Comparison of ENCODE assay signal across 8 cellular contexts in the genomic region with DNA sequence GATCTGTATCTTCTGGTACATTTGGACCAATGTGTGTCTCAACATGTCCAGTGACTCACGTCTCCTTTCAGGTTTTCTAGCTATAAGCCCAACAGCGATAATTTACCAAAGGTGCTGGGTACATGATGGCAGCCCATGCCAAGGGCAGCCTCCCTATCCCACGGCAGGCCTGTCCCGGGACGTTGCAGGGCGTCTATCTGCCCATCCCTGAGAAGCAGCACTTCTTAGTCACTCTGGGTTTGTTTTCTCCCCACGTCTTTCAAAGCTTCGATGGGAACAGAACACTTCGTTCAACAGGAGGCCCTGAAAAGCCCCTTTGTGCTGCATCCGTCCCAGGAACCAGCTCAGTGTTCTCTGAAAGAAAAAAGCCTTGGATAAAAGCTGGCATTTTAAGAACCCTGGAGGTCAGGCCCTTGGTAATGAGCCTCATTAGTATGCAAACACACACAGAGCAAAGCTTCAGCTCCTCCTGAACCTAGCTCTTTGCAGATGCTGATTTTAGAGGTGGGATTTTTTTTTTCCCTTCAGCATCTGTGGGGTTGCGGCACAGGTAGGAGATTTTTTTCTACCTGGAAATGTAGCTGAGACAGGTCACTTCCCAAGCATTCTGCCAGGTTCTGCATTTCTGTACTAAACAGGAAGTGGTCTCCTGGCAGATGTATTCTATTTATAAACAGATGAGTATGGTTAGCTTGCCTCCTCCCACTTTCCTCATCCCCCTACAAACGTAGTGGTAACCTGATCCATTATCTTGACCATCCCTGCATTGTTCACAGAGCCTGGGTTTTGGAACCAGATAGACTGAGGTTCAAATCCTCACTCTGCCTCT. TPM values are rescaled to one million over a fixed set of nuclear protein-coding genes. Genes with fewer than 3 reads are reported as not detected.
DNase-seq lines count a peak whose midpoint lies in the region; ATAC-seq and TF ChIP-seq lines count a peak whose summit lies in the region.

No MANE protein-coding gene starts in this region.

- H3K27ac ChIP-seq in MM.1S (ENCODE audit: low read length) (no peak overlapping the region), lower lobe of right lung (no peak overlapping the region), coronary artery (peak overlapping the region in 1 of 2 donors; percentile 20)

- TF ChIP-seq CTCF in MM.1S (IDR thresholded peaks at IDR 0.05; ENCODE audit: low read length) (no peak), choroid plexus epithelial cell (conservative IDR thresholded peaks at IDR 0.05; ENCODE audit: low read depth, low read length) (no peak), lower lobe of right lung (IDR thresholded peaks at IDR 0.05) (no peak), coronary artery (IDR thresholded peaks at IDR 0.05) (no peak)

- H3K27me3 ChIP-seq in MM.1S (replicated peaks; ENCODE audit: insufficient read depth, low read length) (no peaks in the 10 kb centered on the region), lower lobe of right lung (ENCODE audit: low read depth) (no peaks in the 10 kb centered on the region)

- peak; percentile 72 for DNase-seq in DMS153 (lab: John Stamatoyannopoulos, UW)
- peak; percentile 42 for DNase-seq in MM.1S
- DNase-seq in choroid plexus epithelial cell (ENCODE audit: low read depth), result peak; percentile 77
- DNase-seq in middle frontal gyrus (ENCODE audit: extremely low spot score, low spot score), result peak; percentile 67
- DNase-seq in GM19238 (ENCODE audit: insufficient read length, low spot score), result no peak
- no peak for DNase-seq in lower lobe of right lung
- no peak for DNase-seq in coronary artery (ENCODE audit: low spot score)

- H3K4me3 ChIP-seq in MM.1S (ENCODE audit: low read length) (no peak overlapping the region), choroid plexus epithelial cell (ENCODE audit: low read depth, low read length) (no peak overlapping the region), lower lobe of right lung (no peak overlapping the region), coronary artery (no peak overlapping the region)

- no peak overlapping the region for H3K9ac ChIP-seq in MM.1S (ENCODE audit: low read length)

- H4K20me1 ChIP-seq in MM.1S (ENCODE audit: insufficient read depth, low read length), result no peaks in the 10 kb centered on the region

- peak overlapping the region; percentile 16 for H2AFZ ChIP-seq in MM.1S (ENCODE audit: low read length)

- H3K79me2 ChIP-seq in MM.1S (ENCODE audit: low read length), result no peaks in the 10 kb centered on the region

- ATAC-seq in lower lobe of right lung (no peak), HG03095 (IDR thresholded peaks at IDR 0.05; ENCODE audit: unreplicated experiment) (no peak)

- H3K36me3 ChIP-seq in MM.1S (replicated peaks; ENCODE audit: insufficient read depth, low read length) (no peaks in the 10 kb centered on the region), lower lobe of right lung (no peaks in the 10 kb centered on the region)

- no peaks in the 10 kb centered on the region for H3K9me3 ChIP-seq in MM.1S (replicated peaks; ENCODE audit: insufficient read depth, low read length)
- H3K9me3 ChIP-seq in lower lobe of right lung, result no peaks in the 10 kb centered on the region

- H3K4me1 ChIP-seq in MM.1S (ENCODE audit: low read length) (peaks cover 23% of the 10 kb centered on the region), lower lobe of right lung (peaks cover 7% of the 10 kb centered on the region)

- H3F3A ChIP-seq in MM.1S (ENCODE audit: insufficient read depth, low read length), result no peaks in the 10 kb centered on the region

- H3K9me2 ChIP-seq in MM.1S (replicated peaks; ENCODE audit: insufficient read depth, low read length), result no peaks in the 10 kb centered on the region

- peak overlapping the region; percentile 34; the same call in 1 of the 2 replicates for H3K4me2 ChIP-seq in MM.1S (ENCODE audit: low read depth, low read length)

- intact Hi-C loops in lower lobe of right lung (cut with DNase I), result no loop called here

RNA-seq across cellular contexts. Expression of a gene that starts 17.5 kb away (rescaled TPM):
- not detected for total RNA-seq in lower lobe of right lung

RNA-seq across cellular contexts. Expression of a gene that starts 27.5 kb away (rescaled TPM):
- total RNA-seq in lower lobe of right lung, result 42.2 TPM

RNA-seq across cellular contexts. Expression of a gene that starts 42.0 kb away (rescaled TPM):
- not detected for total RNA-seq in lower lobe of right lung

Comparison
In these comparisons a context has a peak if more than half of its experiments do, and no peak if none do; other contexts are left out.
1. DNase-seq: peak in DMS153 (single experiment), MM.1S (single experiment), choroid plexus epithelial cell (single experiment) and middle frontal gyrus (single experiment); none in GM19238 (single experiment), lower lobe of right lung (single experiment) and coronary artery (single experiment).